19 cellular contexts compared by ENCODE assay signal in the genomic region with DNA sequence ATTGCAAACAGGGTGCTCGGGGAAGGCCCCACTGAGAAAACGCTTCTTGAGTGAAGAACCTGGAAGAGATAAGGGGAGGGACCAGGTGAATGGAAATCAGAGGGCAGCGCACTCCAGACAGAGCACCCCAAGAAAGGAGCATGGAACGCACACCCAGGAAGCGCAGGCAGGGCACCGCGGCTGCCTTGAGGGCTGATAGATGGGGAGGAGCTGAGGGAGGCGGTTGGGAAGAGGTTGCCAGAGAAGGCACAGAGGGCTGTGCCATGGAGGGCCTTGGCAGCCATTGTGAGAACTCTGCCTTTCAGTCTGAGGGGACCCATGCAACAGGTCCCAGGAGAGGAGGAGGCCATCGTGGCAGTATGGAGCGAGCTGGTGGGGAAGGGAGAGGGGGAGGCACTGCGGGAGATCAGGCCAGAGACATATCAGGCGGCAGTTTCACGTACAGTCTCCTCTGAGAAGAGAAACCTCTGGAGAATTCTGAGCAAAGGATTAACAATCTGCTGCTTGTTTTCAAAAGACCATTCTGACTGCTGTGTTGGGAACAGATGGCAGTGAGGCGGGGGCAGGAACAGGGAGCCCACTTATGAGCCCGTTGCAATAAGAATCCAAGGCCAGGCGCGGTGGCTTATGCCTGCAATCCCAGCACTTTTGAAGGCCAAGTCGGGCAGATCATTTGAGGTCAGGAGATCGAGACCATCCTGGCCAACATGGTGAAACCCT.
DNase-seq lines count a peak whose midpoint lies in the region; ATAC-seq and TF ChIP-seq lines count a peak whose summit lies in the region.
"Had no signal": no experiment of that assay in that cellular context is flagged by ENCODE, and none has a peak within 500 bp of the region (broad histone marks: within the 10 kb centered on the region; RNA-seq: fewer than 3 reads in every experiment).

No MANE protein-coding gene starts in this region.

- H3K9me3 ChIP-seq in A673 (ENCODE audit: low read depth, low read length, poor library complexity, severe bottlenecking) (no peaks in the 10 kb centered on the region), BE2C (no peaks in the 10 kb centered on the region)
- H3K9me3 ChIP-seq: SJSA1 had no signal

- H3K27me3 ChIP-seq in A673 (replicated peaks; ENCODE audit: insufficient read depth, low read depth, low read length, poor library complexity) (peaks cover 11% of the 10 kb centered on the region), BE2C (no peaks in the 10 kb centered on the region)
- H3K27me3 ChIP-seq: SJSA1 had no signal

- ATAC-seq in GM21447 (IDR thresholded peaks at IDR 0.05; ENCODE audit: unreplicated experiment) (no peak), HG02759 (IDR thresholded peaks at IDR 0.05; ENCODE audit: unreplicated experiment) (no peak)
- ATAC-seq: K562, PC-3 had no signal

- DNase-seq in A673 (ENCODE audit: low spot score) (peak; percentile 10), NCI-H1694 treated with DMSO at 0.1 percent for 48 hours (lab: John Stamatoyannopoulos, UW) (peak; percentile 95), SK-MEL-5 (ENCODE audit: low read depth, low spot score) (peak; percentile 54), medulla oblongata (ENCODE audit: extremely low spot score) (peak; percentile 25), BE2C (no peak)
- no peak for DNase-seq in activated naive CD4-positive, alpha-beta T cell treated with anti-CD3 and anti-CD28 coated beads, Interleukin-2, amount 50 U/mL, for 16 hours
- DNase-seq: 8988T; COR-L47; DMS79 treated with DMSO at 0.1 percent for 48 hours; HCEC 1CT; NCI-H1048; NCI-H510A; NK-92 treated with Interleukin-12 subunit alpha and Interleukin-12 subunit beta, amount 100 ng/mL, for 24 hours; PC-3 had no signal

- H3K4me3 ChIP-seq in A673 (ENCODE audit: low read depth, low read length, poor library complexity, severe bottlenecking): no peak overlapping the region
- H3K4me3 ChIP-seq in BE2C (ENCODE audit: low read depth, low read length): no peak overlapping the region
- H3K4me3 ChIP-seq: K562, SJSA1 had no signal

- no TSS peak for BruUV-seq in A673 (replicated peaks; lab: Mats Ljungman, UMichigan)

- H3K4me1 ChIP-seq in A673 (ENCODE audit: insufficient read depth, low read length, poor library complexity, severe bottlenecking): no peaks in the 10 kb centered on the region
- H3K4me1 ChIP-seq in BE2C: no peaks in the 10 kb centered on the region
- H3K4me1 ChIP-seq: SJSA1 had no signal

- no peak overlapping the region for H3K27ac ChIP-seq in A673 (ENCODE audit: low read depth, low read length, poor library complexity, severe bottlenecking)
- H3K27ac ChIP-seq: HL-60, SJSA1 had no signal

- CTCF ChIA-PET in A673 (lab: Charles Lee): no interaction called here

- intact Hi-C loops in A673 (cut with micrococcal nuclease; ENCODE audit: unreplicated experiment): loop anchor here (5.0 kb wide), 1 partner anchor 166 kb away; no protein-coding TSS in a partner anchor

- H3K36me3 ChIP-seq in A673 (ENCODE audit: insufficient read depth, low read length, poor library complexity, severe bottlenecking) (no peaks in the 10 kb centered on the region), BE2C (no peaks in the 10 kb centered on the region)
- H3K36me3 ChIP-seq: SJSA1 had no signal

- TF ChIP-seq CTCF in A673 (conservative IDR thresholded peaks at IDR 0.05; ENCODE audit: low read depth, low read length) (no peak), BE2C (IDR thresholded peaks at IDR 0.05; ENCODE audit: low read depth, low read length) (no peak)

- in situ Hi-C loops in SK-MEL-5 (cut with HindIII; ENCODE audit: low pct_unique_long_range_greater_than_20kb, low sequenced_read_pairs): no loop called here

- POLR2A ChIA-PET in A673 (lab: Charles Lee; ENCODE audit: low non-redundant PET): no interaction called here

Comparison
In these comparisons a context has a peak if more than half of its experiments do, and no peak if none do; other contexts are left out.
1. DNase-seq: peak in A673 (single experiment), NCI-H1694 treated with DMSO at 0.1 percent for 48 hours (single experiment), SK-MEL-5 (single experiment) and medulla oblongata (single experiment); none in BE2C (single experiment) and activated naive CD4-positive, alpha-beta T cell treated with anti-CD3 and anti-CD28 coated beads, Interleukin-2, amount 50 U/mL, for 16 hours (single experiment).